In the genomic region with DNA sequence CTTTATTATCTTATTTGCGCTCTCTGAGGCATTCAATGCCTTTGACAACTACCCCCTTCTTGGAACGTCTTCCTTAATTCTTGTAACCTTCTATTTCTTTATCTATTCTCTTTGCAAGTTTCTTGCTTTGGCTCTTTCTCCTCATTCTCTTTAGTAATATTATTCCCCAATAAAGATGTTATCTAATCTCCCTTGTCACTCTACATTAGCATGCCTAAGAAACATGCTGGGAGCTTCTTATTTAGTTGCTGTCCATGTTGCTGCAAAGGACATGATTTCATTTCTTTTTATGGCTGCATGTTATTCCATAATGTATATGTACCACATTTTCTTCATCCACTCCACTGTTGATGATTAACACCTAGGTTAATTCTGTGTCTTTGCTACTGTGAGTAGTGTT, we compare ENCODE assay signal across 28 cellular contexts.
"Had no signal": no experiment of that assay in that cellular context is flagged by ENCODE, and none has a peak within 500 bp of the region (broad histone marks: within the 10 kb centered on the region; RNA-seq: fewer than 3 reads in every experiment).

No MANE protein-coding gene starts in this region.

- H3K4me1 ChIP-seq: foreskin keratinocyte, neural progenitor cell, parathyroid adenoma, right lobe of liver, upper lobe of left lung had no signal

- DNase-seq: cerebellar nuclear complex; cortex of kidney; effector memory CD8-positive, alpha-beta T cell; erythroblast; foreskin keratinocyte; hypothalamus; immature natural killer cell; islet precursor cell; kidney glomerular epithelial cell; mucosa of descending colon; naive B cell; right lobe of liver; stimulated activated CD4-positive, alpha-beta T cell treated with anti-CD3 and anti-CD28 coated beads, Interleukin-12 subunit alpha, Interleukin-12 subunit beta, amount 100 ng/mL, for 4 hours; stimulated activated CD4-positive, alpha-beta T cell treated with anti-CD3 and anti-CD28 coated beads, Interleukin-1b, Interleukin-23, amount 100 ng/mL, for 48 hours; stimulated activated CD4-positive, alpha-beta T cell treated with anti-CD3 and anti-CD28 coated beads, Interleukin-4, amount 100 ng/mL, for 1 hour; stimulated activated CD8-positive, alpha-beta memory T cell treated with anti-CD3 and anti-CD28 coated beads, Interleukin-4, amount 100 ng/mL, for 48 hours; stimulated activated naive CD8-positive, alpha-beta T cell treated with anti-CD3 and anti-CD28 coated beads, Interleukin-15, Interleukin-2, amounts not matched to agents 100 U/mL and 50 U/mL, for 24 hours; substantia nigra; upper lobe of left lung had no signal

- H2AFZ ChIP-seq: neural progenitor cell, parathyroid adenoma had no signal

- H3K27ac Mint-ChIP-seq: effector memory CD8-positive, alpha-beta T cell; immature natural killer cell; memory B cell; naive B cell; neural progenitor cell; progenitor cell of endocrine pancreas had no signal

- H3K36me3 Mint-ChIP-seq: immature natural killer cell, memory B cell, naive B cell, neural progenitor cell had no signal

- H3K9me3 Mint-ChIP-seq: effector memory CD8-positive, alpha-beta T cell; memory B cell; nephron; neural progenitor cell had no signal

- H3K4me2 ChIP-seq: neural progenitor cell, smooth muscle cell had no signal

- H3K79me2 ChIP-seq: parathyroid adenoma had no signal

- H3K9me3 ChIP-seq: mucosa of descending colon, right lobe of liver, thoracic aorta, tibial nerve, upper lobe of left lung had no signal

- H3K27ac ChIP-seq: foreskin keratinocyte, neural progenitor cell, parathyroid adenoma, right lobe of liver, tibial nerve, upper lobe of left lung had no signal

- H3K4me1 Mint-ChIP-seq: immature natural killer cell, memory B cell, naive B cell, neural progenitor cell had no signal

- H3K27me3 ChIP-seq: neural progenitor cell, right lobe of liver, tibial nerve, upper lobe of left lung had no signal

- H3K4me3 Mint-ChIP-seq: effector memory CD8-positive, alpha-beta T cell; immature natural killer cell; memory B cell; naive B cell; nephron; neural progenitor cell had no signal

- H3K9ac ChIP-seq: neural progenitor cell, parathyroid adenoma had no signal

- H3K36me3 ChIP-seq: neural progenitor cell, right lobe of liver, thoracic aorta, tibial nerve, upper lobe of left lung had no signal

- H3K4me3 ChIP-seq: lung, mucosa of descending colon, neural progenitor cell, right lobe of liver, smooth muscle cell, thoracic aorta, tibial nerve, upper lobe of left lung had no signal

- ATAC-seq: effector memory CD8-positive, alpha-beta T cell; foreskin keratinocyte; right lobe of liver; stimulated activated naive CD8-positive, alpha-beta T cell treated with anti-CD3 and anti-CD28 coated beads, Interleukin-15, Interleukin-2, amounts not matched to agents 100 U/mL and 50 U/mL, for 24 hours had no signal
